1 cellular context compared by ENCODE assay signal in genomic region chr1:52032124-52032784, GRCh38.
A peak's percentile ranks its signal among the peaks of the same experiment; 100 is the strongest.
TF ChIP-seq lines count a peak whose summit lies in the region.

No MANE protein-coding gene starts in this region.

TF ChIP-seq in HepG2, 621 proteins besides CTCF, POLR2A, EP300 and RAD21:
- TF ChIP-seq ZNF772 (CRISPR knock-in tag; IDR thresholded peaks at IDR 0.05) (0 out of 2 replicates have a peak, but pooled peaks have one; percentile 26), HIC2 (CRISPR knock-in tag; IDR thresholded peaks at IDR 0.05; ENCODE audit: low read depth) (no peak), ZNF24 (IDR thresholded peaks at IDR 0.05) (no peak), CBX2 (IDR thresholded peaks at IDR 0.05; ENCODE audit: low read depth, low read length) (no peak), CBX2 (CRISPR knock-in tag; IDR thresholded peaks at IDR 0.05; ENCODE audit: low read depth) (no peak), ZUFSP (CRISPR knock-in tag; IDR thresholded peaks at IDR 0.05; ENCODE audit: borderline replicate concordance) (no peak), RERE (CRISPR knock-in tag; IDR thresholded peaks at IDR 0.05; ENCODE audit: low read depth) (no peak), SIX1 (CRISPR knock-in tag; IDR thresholded peaks at IDR 0.05; ENCODE audit: borderline replicate concordance) (no peak)
TF ChIP-seq in HepG2: peak in this region for 1.
